ENCODE assay signal across 15 cellular contexts in genomic region chr3:138642226-138642926, GRCh38. TPM values are rescaled to one million over a fixed set of nuclear protein-coding genes. Genes with fewer than 3 reads are reported as not detected.
DNase-seq lines count a peak whose midpoint lies in the region; TF ChIP-seq lines count a peak whose summit lies in the region.
"Had no signal": no experiment of that assay in that cellular context is flagged by ENCODE, and none has a peak within 500 bp of the region (broad histone marks: within the 10 kb centered on the region; RNA-seq: fewer than 3 reads in every experiment).

No MANE protein-coding gene starts in this region.

- TF ChIP-seq CTCF in DOHH2 (IDR thresholded peaks at IDR 0.05; ENCODE audit: low read depth, low read length, poor library complexity, severe bottlenecking) (no peak), neural crest cell (conservative IDR thresholded peaks at IDR 0.05) (no peak)

- no peak overlapping the region for H3K4me3 ChIP-seq in DOHH2 (ENCODE audit: low read length)
- H3K4me3 ChIP-seq: GM23338 had no signal

- peaks cover 7% of the 10 kb centered on the region for H3F3A ChIP-seq in DOHH2 (ENCODE audit: control insufficient read depth, insufficient read depth)

- in situ Hi-C loops in KBM-7 (cut with MboI; ENCODE audit: low pct_unique_long_range_greater_than_20kb, low sequenced_read_pairs) = no loop called here

- no peaks in the 10 kb centered on the region for H3K9me2 ChIP-seq in DOHH2 (replicated peaks; ENCODE audit: control insufficient read depth, low read length)

- H3K4me2 ChIP-seq in DOHH2 (ENCODE audit: low read length) = 0 out of 2 replicates have a peak overlapping the region, but pooled peaks have one; percentile 5
- H3K4me2 ChIP-seq: GM23338 had no signal

- no peaks in the 10 kb centered on the region for H3K4me1 Mint-ChIP-seq in neural crest cell
- H3K4me1 Mint-ChIP-seq: B cell, GM23338, H9 had no signal

- H3K36me3 Mint-ChIP-seq in neural crest cell (ENCODE audit: low read depth) = peaks cover 50% of the 10 kb centered on the region

- no peaks in the 10 kb centered on the region for H3K27me3 ChIP-seq in DOHH2 (ENCODE audit: control insufficient read depth, low read length)

- no peaks in the 10 kb centered on the region for H3K27me3 Mint-ChIP-seq in neural crest cell (ENCODE audit: low read depth)
- H3K27me3 Mint-ChIP-seq: B cell; CD4-positive, alpha-beta T cell had no signal

- peak; percentile 41 for DNase-seq in KBM-7
- DNase-seq in OCI-M1 (lab: John Stamatoyannopoulos, UW) = peak; percentile 26
- no peak for DNase-seq in neural crest cell (ENCODE audit: low read depth, low spot score)
- no peak for DNase-seq in islet precursor cell
- DNase-seq in HuH-7.5 (ENCODE audit: low spot score) = no peak
- DNase-seq in NCI-H345 (lab: John Stamatoyannopoulos, UW) = no peak
- DNase-seq: C1 segment of cervical spinal cord; CD4-positive, alpha-beta T cell; DMS79; EL; H9; HFFc6 had no signal

- peaks cover 38% of the 10 kb centered on the region for H3K9me3 Mint-ChIP-seq in neural crest cell

- H3K4me3 Mint-ChIP-seq in neural crest cell = peak overlapping the region; percentile 23
- H3K4me3 Mint-ChIP-seq: B cell; CD4-positive, alpha-beta T cell; GM23338; H9; HFFc6 had no signal

- no peak overlapping the region for H3K27ac Mint-ChIP-seq in neural crest cell (ENCODE audit: unreplicated experiment)
- H3K27ac Mint-ChIP-seq: B cell; CD4-positive, alpha-beta T cell; GM23338; H9; HFFc6 had no signal

- H3K79me2 ChIP-seq in DOHH2 (ENCODE audit: control insufficient read depth, low read length) = no peaks in the 10 kb centered on the region

- no peak overlapping the region for H3K27ac ChIP-seq in DOHH2 (ENCODE audit: low read depth, low read length)

- no peaks in the 10 kb centered on the region for H4K20me1 ChIP-seq in DOHH2 (ENCODE audit: control insufficient read depth, insufficient read depth, low read depth, low read length)

- H3K9me3 ChIP-seq in DOHH2 (ENCODE audit: control insufficient read depth, insufficient read depth, low read length) = no peaks in the 10 kb centered on the region

- peaks cover 9% of the 10 kb centered on the region for H3K4me1 ChIP-seq in DOHH2 (ENCODE audit: control insufficient read depth, low read length)

- no peaks in the 10 kb centered on the region for H3K36me3 ChIP-seq in DOHH2 (ENCODE audit: control insufficient read depth, low read length)

RNA-seq across cellular contexts. Expression of gene FAIM, which starts 33.8 kb away (rescaled TPM):
- total RNA-seq in neural crest cell = 10.0 and 11.9 TPM in 2 replicates

RNA-seq across cellular contexts. Expression of gene CEP70, which starts 48.3 kb away (rescaled TPM):
- total RNA-seq in neural crest cell = 23.5 and 24.9 TPM in 2 replicates

Comparison
In these comparisons a context has a peak if more than half of its experiments do, and no peak if none do; other contexts are left out.
1. DNase-seq: peak in KBM-7 (single experiment) and OCI-M1 (single experiment); none in neural crest cell (single experiment), islet precursor cell (single experiment), HuH-7.5 (single experiment) and NCI-H345 (single experiment).